18 cellular contexts compared by ENCODE assay signal in the genomic region with DNA sequence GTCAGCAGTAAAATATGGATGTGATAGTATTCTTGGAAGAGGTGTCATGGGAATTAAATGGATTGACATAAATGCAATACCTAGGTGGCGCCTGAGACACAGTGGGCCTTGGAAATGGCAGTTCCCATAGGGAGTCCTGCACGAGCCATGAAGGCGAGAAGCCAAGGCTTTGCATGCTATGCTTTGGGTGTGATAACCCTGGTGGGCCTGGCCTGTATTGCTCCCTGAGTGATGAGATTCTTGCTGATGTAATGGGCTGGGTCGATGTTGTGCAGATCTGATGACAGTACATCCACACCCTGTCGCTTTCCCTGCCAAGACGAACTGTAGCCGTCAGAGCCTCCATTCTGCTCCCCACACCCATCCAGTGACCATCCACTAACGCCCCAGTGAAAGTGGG. TPM values are rescaled to one million over a fixed set of nuclear protein-coding genes. Genes with fewer than 3 reads are reported as not detected.
A peak's percentile ranks its signal among the peaks of the same experiment; 100 is the strongest.
DNase-seq lines count a peak whose midpoint lies in the region; ATAC-seq and TF ChIP-seq lines count a peak whose summit lies in the region.
"Had no signal": no experiment of that assay in that cellular context is flagged by ENCODE, and none has a peak within 500 bp of the region (broad histone marks: within the 10 kb centered on the region; RNA-seq: fewer than 3 reads in every experiment).

No MANE protein-coding gene starts in this region.

- H4K20me1 ChIP-seq in PC-3 (ENCODE audit: low read length) = no peaks in the 10 kb centered on the region

- no peak overlapping the region for H3K4me3 ChIP-seq in heart left ventricle
- no peak overlapping the region for H3K4me3 ChIP-seq in right atrium auricular region
- H3K4me3 ChIP-seq in PC-3 (ENCODE audit: low read length) = no peak overlapping the region
- H3K4me3 ChIP-seq: sigmoid colon, stomach had no signal

- intact Hi-C loops in heart left ventricle (cut with DNase I) = no loop called here
- intact Hi-C loops in PC-3 (cut with micrococcal nuclease) = no loop called here

- ATAC-seq in heart left ventricle (peak in 3 of 4 donors; percentile 47 to 72 (median 52)), PC-3 (no peak), GM19035 (IDR thresholded peaks at IDR 0.05; ENCODE audit: unreplicated experiment) (no peak), HG02759 (IDR thresholded peaks at IDR 0.05; ENCODE audit: unreplicated experiment) (no peak), HG02610 (IDR thresholded peaks at IDR 0.05; ENCODE audit: unreplicated experiment) (no peak)
- ATAC-seq: activated CD4-positive, CD25-positive, alpha-beta regulatory T cell treated with anti-CD3 and anti-CD28 coated beads, Interleukin-2, amount 50 U/mL, for 24 hours had no signal

- H3K9me3 ChIP-seq in heart left ventricle (no peaks in the 10 kb centered on the region), right atrium auricular region (no peaks in the 10 kb centered on the region), PC-3 (ENCODE audit: low read length) (no peaks in the 10 kb centered on the region)
- H3K9me3 ChIP-seq: sigmoid colon had no signal

- no peak overlapping the region for H3K4me2 ChIP-seq in PC-3 (ENCODE audit: low read length)

- H3K27me3 ChIP-seq in heart left ventricle = no peaks in the 10 kb centered on the region
- no peaks in the 10 kb centered on the region for H3K27me3 ChIP-seq in right atrium auricular region
- peaks cover 8% of the 10 kb centered on the region; the same call in 1 of the 2 replicates for H3K27me3 ChIP-seq in PC-3 (ENCODE audit: low read length)
- H3K27me3 ChIP-seq: sigmoid colon, stomach had no signal

- H3K9ac ChIP-seq in PC-3 (ENCODE audit: low read length) = no peak overlapping the region

- no peaks in the 10 kb centered on the region for H3F3A ChIP-seq in PC-3 (ENCODE audit: low read length, unreplicated experiment)

- H3K36me3 ChIP-seq in heart left ventricle (no peaks in the 10 kb centered on the region), right atrium auricular region (no peaks in the 10 kb centered on the region), PC-3 (ENCODE audit: low read depth, low read length) (no peaks in the 10 kb centered on the region)
- H3K36me3 ChIP-seq: sigmoid colon, stomach had no signal

- H3K27ac ChIP-seq in heart left ventricle = no peak overlapping the region
- H3K27ac ChIP-seq in right atrium auricular region = no peak overlapping the region
- H3K27ac ChIP-seq in PC-3 (ENCODE audit: low read length) = no peak overlapping the region
- H3K27ac ChIP-seq: sigmoid colon, stomach had no signal

- DNase-seq in heart left ventricle (peak in 1 of 5 donors; percentile 32), right atrium auricular region (ENCODE audit: low spot score) (no peak), PC-3 (no peak), fibroblast of the conjunctiva (ENCODE audit: low read depth) (peak; percentile 14), ecto neural progenitor cell (ENCODE audit: low spot score) (no peak)
- DNase-seq: activated effector memory CD4-positive, alpha-beta T cell treated with Interleukin-2 at 50 U/mL for 16 hours; hypothalamus; KBM-7; NCI-H1417; NCI-H2227 treated with DMSO at 0.1 percent for 48 hours; nucleus accumbens; sigmoid colon; stomach had no signal

- no peaks in the 10 kb centered on the region for H3K79me2 ChIP-seq in PC-3 (ENCODE audit: low read length)

- POLR2A ChIA-PET in PC-3 (lab: Charles Lee; ENCODE audit: unreplicated experiment) = no interaction called here

- H3K4me1 ChIP-seq in heart left ventricle = no peaks in the 10 kb centered on the region
- H3K4me1 ChIP-seq in right atrium auricular region = no peaks in the 10 kb centered on the region
- H3K4me1 ChIP-seq in PC-3 (ENCODE audit: insufficient read depth, low read length) = no peaks in the 10 kb centered on the region
- H3K4me1 ChIP-seq: sigmoid colon, stomach had no signal

- no peaks in the 10 kb centered on the region for H3K9me2 ChIP-seq in PC-3 (replicated peaks; ENCODE audit: low read length)

- 70 to 80% (median 74%) methylated on average over 8 of the region's 8 CpGs for WGBS in heart left ventricle, 4 donors

- TF ChIP-seq POLR2A in heart left ventricle (IDR thresholded peaks at IDR 0.05) = no peak

- CTCF ChIA-PET in PC-3 (lab: Charles Lee) = no interaction called here

- TF ChIP-seq CTCF in heart left ventricle (IDR thresholded peaks at IDR 0.05) (no peak), right atrium auricular region (IDR thresholded peaks at IDR 0.05) (no peak), PC-3 (conservative IDR thresholded peaks at IDR 0.05; ENCODE audit: low read depth, low read length) (peak; percentile 33; the same call in 1 of the 2 replicates)

- no TSS peak for BruUV-seq in PC-3 (replicated peaks; lab: Mats Ljungman, UMichigan)

- H2AFZ ChIP-seq in PC-3 (ENCODE audit: low read length) = no peak overlapping the region

RNA-seq across cellular contexts. Expression of a gene that starts 46.4 kb away (rescaled TPM):
- total RNA-seq in heart left ventricle (10 to 100 TPM in 5 of 9 donors, 1 to 10 TPM in 4; 7.6 to 38.7 (median 15.4) TPM), right atrium auricular region (10 to 100 TPM; 10.5 to 20.8 TPM), PC-3 (2014; rRNA removed) (5.2 and 6.0 TPM in 2 replicates)
- 10 to 100 TPM; 12.3 to 15.2 TPM for polyA plus RNA-seq in heart left ventricle
- total RNA-seq: T-helper 2 cell treated with Interferon-gamma antibody and Interleukin-4, amounts not matched to agents 100 ng/mL and 5 ng/mL, for 36 hours had no signal

Comparison
In these comparisons a context has a peak if more than half of its experiments do, and no peak if none do; other contexts are left out.
1. ATAC-seq: peak in heart left ventricle (3 of 4); none in PC-3 (single experiment), GM19035 (single experiment), HG02759 (single experiment) and HG02610 (single experiment).